Comparison of ENCODE assay signal across 26 cellular contexts in genomic region chr12:33703221-33703620, GRCh38.
"Had no signal": no experiment of that assay in that cellular context is flagged by ENCODE, and none has a peak within 500 bp of the region (broad histone marks: within the 10 kb centered on the region; RNA-seq: fewer than 3 reads in every experiment).

No MANE protein-coding gene starts in this region.

- H3K4me3 ChIP-seq: adrenal gland, body of pancreas, K562, PC-9, SJSA1 had no signal

- ATAC-seq: activated CD4-positive, alpha-beta T cell treated with anti-CD3 and anti-CD28 coated beads for 36 hours; activated CD8-positive, alpha-beta T cell treated with anti-CD3 and anti-CD28 coated beads, Interleukin-2, amount 10 ng/mL, durations not matched to agents 7 days and 5 days; activated naive CD4-positive, alpha-beta T cell treated with anti-CD3 and anti-CD28 coated beads, Interleukin-2, amount 50 U/mL, for 72 hours; activated T-cell treated with anti-CD3 and anti-CD28 coated beads, Interleukin-2, amount 50 U/mL, for 4 hours; body of pancreas; K562 had no signal

- H3K36me3 ChIP-seq: adrenal gland, SJSA1 had no signal

- H3K4me1 ChIP-seq: adrenal gland, body of pancreas, SJSA1 had no signal

- H3K9me3 ChIP-seq: body of pancreas, SJSA1, SK-N-SH had no signal

- H3K27me3 ChIP-seq: adrenal gland, body of pancreas, SJSA1 had no signal

- DNase-seq: activated CD4-positive, alpha-beta T cell treated with anti-CD3 and anti-CD28 coated beads for 36 hours; activated CD4-positive, alpha-beta T cell treated with anti-CD3 and anti-CD28 coated beads, Interleukin-2, amount 10 ng/mL, durations not matched to agents 7 days and 5 days; activated CD4-positive, alpha-beta T cell treated with anti-CD3 and anti-CD28 coated beads, Interleukin-2, amount 50 U/mL, for 48 hours; activated CD8-positive, alpha-beta memory T cell treated with anti-CD3 and anti-CD28 coated beads, Interleukin-2, amount 50 U/mL, for 4 hours; activated CD8-positive, alpha-beta T cell treated with anti-CD3 and anti-CD28 coated beads, Interleukin-2, amount 10 ng/mL, durations not matched to agents 7 days and 5 days; activated gamma-delta T cell treated with Interleukin-2 at 50 U/mL for 16 hours; activated naive CD4-positive, alpha-beta T cell treated with anti-CD3 and anti-CD28 coated beads for 36 hours; activated T-cell treated with anti-CD3 and anti-CD28 coated beads for 4 hours; activated T-cell treated with anti-CD3 and anti-CD28 coated beads, Interleukin-2, amount 50 U/mL, for 4 hours; adrenal gland; body of pancreas; central memory CD4-positive, alpha-beta T cell; NCI-H1105; NCI-H1417 treated with DMSO at 0.1 percent for 48 hours; NCI-H187 treated with DMSO at 0.1 percent for 48 hours; NCI-H2081; NCI-H345; NCI-H524 treated with DMSO at 0.1 percent for 48 hours; NCI-H748 treated with DMSO at 0.1 percent for 48 hours; NK-92 treated with Interleukin-12 subunit alpha and Interleukin-12 subunit beta, amount 100 ng/mL, for 24 hours; PC-9; SHP77 treated with DMSO at 0.1 percent for 48 hours; SK-N-SH had no signal

- H3K27ac ChIP-seq: adrenal gland, body of pancreas, PC-9, SJSA1 had no signal
